Comparison of ENCODE assay signal across 14 cellular contexts in genomic region chr5:83735058-83735457, GRCh38. TPM values are rescaled to one million over a fixed set of nuclear protein-coding genes. Genes with fewer than 3 reads are reported as not detected.
"Had no signal": no experiment of that assay in that cellular context is flagged by ENCODE, and none has a peak within 500 bp of the region (broad histone marks: within the 10 kb centered on the region; RNA-seq: fewer than 3 reads in every experiment).

No MANE protein-coding gene starts in this region.

RNA-seq across cellular contexts. Expression of gene HAPLN1, which starts 14.4 kb away (rescaled TPM):
- total RNA-seq: activated B cell treated with CpG ODN at 0.5 μM for 24 hours; activated CD4-positive, alpha-beta memory T cell treated with anti-CD3 and anti-CD28 coated beads for 36 hours; activated CD4-positive, alpha-beta memory T cell treated with anti-CD3 and anti-CD28 coated beads, Interleukin-2, amount 10 ng/mL, durations not matched to agents 7 days and 5 days; activated CD4-positive, alpha-beta T cell treated with anti-CD3 and anti-CD28 coated beads for 36 hours; activated CD4-positive, alpha-beta T cell treated with anti-CD3 and anti-CD28 coated beads, Interleukin-2, amount 10 ng/mL, durations not matched to agents 24 days and 14 days; activated CD4-positive, alpha-beta T cell treated with anti-CD3 and anti-CD28 coated beads, Interleukin-2, amount 10 ng/mL, durations not matched to agents 7 days and 5 days; activated CD8-positive, alpha-beta memory T cell treated with anti-CD3 and anti-CD28 coated beads for 36 hours; activated CD8-positive, alpha-beta memory T cell treated with anti-CD3 and anti-CD28 coated beads, Interleukin-2, amount 10 ng/mL, durations not matched to agents 7 days and 5 days; activated CD8-positive, alpha-beta T cell treated with anti-CD3 and anti-CD28 coated beads for 36 hours; activated CD8-positive, alpha-beta T cell treated with anti-CD3 and anti-CD28 coated beads, Interleukin-2, amount 10 ng/mL, durations not matched to agents 7 days and 5 days; T-cell; T-helper 1 cell treated with Interleukin-12 subunit alpha and Interleukin-12 subunit beta and Interleukin-4 antibody, amounts not matched to agents 30 ng/mL and 1 ng/mL, for 36 hours; T-helper 17 cell; T-helper 2 cell treated with Interferon-gamma antibody and Interleukin-4, amounts not matched to agents 100 ng/mL and 5 ng/mL, for 36 hours had no signal
